Comparison of ENCODE assay signal across 8 cellular contexts in genomic region chr11:113874096-113874919, GRCh38. TPM values are rescaled to one million over a fixed set of nuclear protein-coding genes. Genes with fewer than 3 reads are reported as not detected.
DNase-seq lines count a peak whose midpoint lies in the region; ATAC-seq and TF ChIP-seq lines count a peak whose summit lies in the region.

No MANE protein-coding gene starts in this region.

- peaks cover 31% of the 10 kb centered on the region for H3K4me1 Mint-ChIP-seq in CD14-positive monocyte
- H3K4me1 Mint-ChIP-seq in activated CD4-positive, alpha-beta memory T cell treated with anti-CD3 and anti-CD28 coated beads, Interleukin-2, amount 10 ng/mL, durations not matched to agents 7 days and 5 days = peaks cover 49% of the 10 kb centered on the region
- H3K4me1 Mint-ChIP-seq in stimulated activated effector memory CD8-positive, alpha-beta T cell treated with anti-CD3 and anti-CD28 coated beads, Interleukin-12 subunit alpha, Interleukin-12 subunit beta, amount 100 ng/mL, for 72 hours = peaks cover 65% of the 10 kb centered on the region

- peaks cover 0 to 4% (median 1%) of the 10 kb centered on the region in 3 donors for H3K27me3 Mint-ChIP-seq in CD14-positive monocyte (ENCODE audit: low read depth in 3 of 3)
- H3K27me3 Mint-ChIP-seq in activated CD4-positive, alpha-beta memory T cell treated with anti-CD3 and anti-CD28 coated beads, Interleukin-2, amount 10 ng/mL, durations not matched to agents 7 days and 5 days = no peaks in the 10 kb centered on the region

- H3K27ac ChIP-seq in HEK293 (ENCODE audit: extremely low read depth, low read depth, low read length) (no peak overlapping the region), iPS DF 6.9 (ENCODE audit: low read length) (no peak overlapping the region)

- H3K36me3 Mint-ChIP-seq in CD14-positive monocyte = peaks cover 9 to 13% of the 10 kb centered on the region in 2 donors
- peaks cover 29% of the 10 kb centered on the region for H3K36me3 Mint-ChIP-seq in activated CD4-positive, alpha-beta memory T cell treated with anti-CD3 and anti-CD28 coated beads, Interleukin-2, amount 10 ng/mL, durations not matched to agents 7 days and 5 days (ENCODE audit: low read depth)
- H3K36me3 Mint-ChIP-seq in stimulated activated effector memory CD8-positive, alpha-beta T cell treated with anti-CD3 and anti-CD28 coated beads, Interleukin-12 subunit alpha, Interleukin-12 subunit beta, amount 100 ng/mL, for 72 hours = peaks cover 53% of the 10 kb centered on the region

- DNase-seq in CD14-positive monocyte (ENCODE audit: low spot score) (no peak), iPS DF 6.9 (ENCODE audit: low read depth, low spot score) (no peak), GM10266 (ENCODE audit: extremely low spot score) (no peak), left colon (no peak)
- DNase-seq in activated CD4-positive, alpha-beta memory T cell treated with anti-CD3 and anti-CD28 coated beads, Interleukin-2, amount 10 ng/mL, durations not matched to agents 7 days and 5 days = no peak
- DNase-seq in stimulated activated effector memory CD8-positive, alpha-beta T cell treated with anti-CD3 and anti-CD28 coated beads, Interleukin-12 subunit alpha, Interleukin-12 subunit beta, amount 100 ng/mL, for 72 hours (ENCODE audit: low spot score in 2 of 2) = no peak
- DNase-seq in activated CD4-positive, CD25-positive, alpha-beta regulatory T cell treated with anti-CD3 and anti-CD28 coated beads, Interleukin-2, amount 50 U/mL, for 72 hours = no peak

- no CpG with 5 or more reads among the region's 26 CpGs for WGBS in iPS DF 6.9 (ENCODE audit: insufficient coverage, insufficient read length)

- H3K4me3 ChIP-seq in HEK293 (ENCODE audit: low read depth, low read length) (peak overlapping the region; percentile 69), iPS DF 6.9 (ENCODE audit: low read length) (peak overlapping the region; percentile 79; the same call in 1 of the 2 replicates)

- H3K36me3 ChIP-seq in HEK293 (ENCODE audit: control insufficient read depth in 2 of 2, insufficient read depth in 1 of 2, low read length in 2 of 2) = peaks cover 0 to 28% of the 10 kb centered on the region in 2 experiments; a peak in 1 of 3 replicates
- no peaks in the 10 kb centered on the region; the same call in 1 of the 2 replicates for H3K36me3 ChIP-seq in iPS DF 6.9 (ENCODE audit: control insufficient read depth, insufficient read depth, low read length)

- H3K4me3 Mint-ChIP-seq in CD14-positive monocyte = peak overlapping the region; percentile 92 to 96
- peak overlapping the region; percentile 95 for H3K4me3 Mint-ChIP-seq in activated CD4-positive, alpha-beta memory T cell treated with anti-CD3 and anti-CD28 coated beads, Interleukin-2, amount 10 ng/mL, durations not matched to agents 7 days and 5 days
- peak overlapping the region; percentile 86 for H3K4me3 Mint-ChIP-seq in stimulated activated effector memory CD8-positive, alpha-beta T cell treated with anti-CD3 and anti-CD28 coated beads, Interleukin-12 subunit alpha, Interleukin-12 subunit beta, amount 100 ng/mL, for 72 hours

- POLR2A ChIA-PET in HEK293 (lab: Yijun Ruan, JAX) = interaction anchor here (0.6 to 1.6 kb wide), 5 partner anchors 10 to 479 kb away, joined by 3 to 8 read pairs (median 4); no protein-coding TSS in a partner anchor
- POLR2A ChIA-PET in activated CD4-positive, alpha-beta memory T cell treated with anti-CD3 and anti-CD28 coated beads, Interleukin-2, amount 10 ng/mL, durations not matched to agents 7 days and 5 days (lab: Charles Lee) = interaction anchor here (0.8 to 2.4 kb wide), 4 partner anchors 12 to 528 kb away, joined by 3 to 25 read pairs (median 6); no protein-coding TSS in a partner anchor

- H3K27ac Mint-ChIP-seq in CD14-positive monocyte = peak overlapping the region in 6 of 7 donors; percentile 1 to 78 (median 42)
- H3K27ac Mint-ChIP-seq in activated CD4-positive, alpha-beta memory T cell treated with anti-CD3 and anti-CD28 coated beads, Interleukin-2, amount 10 ng/mL, durations not matched to agents 7 days and 5 days = peak overlapping the region; percentile 50
- H3K27ac Mint-ChIP-seq in stimulated activated effector memory CD8-positive, alpha-beta T cell treated with anti-CD3 and anti-CD28 coated beads, Interleukin-12 subunit alpha, Interleukin-12 subunit beta, amount 100 ng/mL, for 72 hours = peak overlapping the region; percentile 73

- intact Hi-C loops in CD14-positive monocyte (cut with micrococcal nuclease) (loop anchor here (10.0 kb wide), 3 partner anchors 100 to 560 kb away; partner anchors contain the start of genes C11orf71 (in 1 of the 2), CLDN25 (in 1 of the 2), RBM7 (in 1 of the 2) and TTC12 (in 1 of the 2)), left colon (cut with DNase I, micrococcal nuclease) (no loop called here)

- TF ChIP-seq CTCF in CD14-positive monocyte (IDR thresholded peaks at IDR 0.05) = no peak
- TF ChIP-seq CTCF in HEK293 (tag by site-specific recombination; IDR thresholded peaks at IDR 0.05) = no peak
- TF ChIP-seq CTCF in GM10266 (IDR thresholded peaks at IDR 0.05; ENCODE audit: control insufficient read depth, insufficient read depth, low read depth, missing control alignments) = no peak

- H3K9me3 Mint-ChIP-seq in CD14-positive monocyte = peaks cover 3 to 10% (median 7%) of the 10 kb centered on the region in 7 donors
- no peaks in the 10 kb centered on the region for H3K9me3 Mint-ChIP-seq in activated CD4-positive, alpha-beta memory T cell treated with anti-CD3 and anti-CD28 coated beads, Interleukin-2, amount 10 ng/mL, durations not matched to agents 7 days and 5 days
- H3K9me3 Mint-ChIP-seq in stimulated activated effector memory CD8-positive, alpha-beta T cell treated with anti-CD3 and anti-CD28 coated beads, Interleukin-12 subunit alpha, Interleukin-12 subunit beta, amount 100 ng/mL, for 72 hours = no peaks in the 10 kb centered on the region

- H3K4me1 ChIP-seq in HEK293 (ENCODE audit: control insufficient read depth, insufficient read depth, low read length) (no peaks in the 10 kb centered on the region), iPS DF 6.9 (ENCODE audit: control insufficient read depth, insufficient read depth, low read length) (peaks cover 5% of the 10 kb centered on the region; the same call in 1 of the 2 replicates)

- peak; percentile 2 for ATAC-seq in stimulated activated effector memory CD8-positive, alpha-beta T cell treated with anti-CD3 and anti-CD28 coated beads, Interleukin-12 subunit alpha, Interleukin-12 subunit beta, amount 100 ng/mL, for 72 hours
- no peak for ATAC-seq in left colon

- no peaks in the 10 kb centered on the region for H3K27me3 ChIP-seq in iPS DF 6.9 (ENCODE audit: control insufficient read depth, insufficient read depth, low read length)

- H3K9me3 ChIP-seq in HEK293 (ENCODE audit: control insufficient read depth, insufficient read depth, low read depth, low read length) (no peaks in the 10 kb centered on the region), iPS DF 6.9 (ENCODE audit: control insufficient read depth, insufficient read depth, low read length) (no peaks in the 10 kb centered on the region)

- CTCF ChIA-PET in HEK293 (lab: Yijun Ruan, JAX) = interaction anchor here (1.2 to 4.8 kb wide), 3 partner anchors 22 to 387 kb away, joined by 3 to 28 read pairs (median 7); no protein-coding TSS in a partner anchor
- CTCF ChIA-PET in activated CD4-positive, alpha-beta memory T cell treated with anti-CD3 and anti-CD28 coated beads, Interleukin-2, amount 10 ng/mL, durations not matched to agents 7 days and 5 days (lab: Charles Lee) = interaction anchor here (0.6 to 1.1 kb wide), 5 partner anchors 10 to 126 kb away, joined by 3 to 6 read pairs (median 3); partner anchors contain the start of gene ZW10

TF ChIP-seq in HEK293, 187 proteins besides CTCF, POLR2A, EP300 and RAD21 (continues in another document):
- TF ChIP-seq ZNF266 (tag by site-specific recombination; IDR thresholded peaks at IDR 0.05; ENCODE audit: low read depth) (no peak), PRDM1 (tag by site-specific recombination; IDR thresholded peaks at IDR 0.05) (0 out of 2 replicates have a peak, but pooled peaks have one; percentile 18), GFI1B (tag by site-specific recombination; IDR thresholded peaks at IDR 0.05) (no peak), ZNF26 (tag by site-specific recombination; IDR thresholded peaks at IDR 0.05) (no peak), ZNF837 (tag by site-specific recombination; IDR thresholded peaks at IDR 0.05) (no peak), ZNF362 (tag by site-specific recombination; IDR thresholded peaks at IDR 0.05) (peak; percentile 79), GLI2 (tag by site-specific recombination; IDR thresholded peaks at IDR 0.05; ENCODE audit: borderline replicate concordance, low read depth) (no peak)

RNA-seq across cellular contexts. Expression of gene USP28, which starts 1.1 kb away (rescaled TPM):
- 10 to 100 TPM; 17.7 to 21.9 TPM for polyA plus RNA-seq in CD14-positive monocyte
- 10 to 100 TPM; 52.3 to 53.8 TPM for total RNA-seq in activated CD4-positive, alpha-beta memory T cell treated with anti-CD3 and anti-CD28 coated beads, Interleukin-2, amount 10 ng/mL, durations not matched to agents 7 days and 5 days
- total RNA-seq in left colon = 10 to 100 TPM; 20.0 to 21.8 TPM

RNA-seq across cellular contexts. Expression of gene HTR3B, which starts 30.3 kb away (rescaled TPM):
- under 1 TPM in 1 of 2 donors, not detected in 1; 0.14 TPM for polyA plus RNA-seq in CD14-positive monocyte
- not detected for total RNA-seq in activated CD4-positive, alpha-beta memory T cell treated with anti-CD3 and anti-CD28 coated beads, Interleukin-2, amount 10 ng/mL, durations not matched to agents 7 days and 5 days
- total RNA-seq in left colon = not detected

Comparison
In these comparisons a context has a peak if more than half of its experiments do, and no peak if none do; other contexts are left out.
1. intact Hi-C loops: an anchor here in CD14-positive monocyte (10.0 kb wide); none called in left colon.